ENCODE assay signal across 8 cellular contexts in genomic region chr3:136751259-136752045, GRCh38. TPM values are rescaled to one million over a fixed set of nuclear protein-coding genes. Genes with fewer than 3 reads are reported as not detected.
DNase-seq lines count a peak whose midpoint lies in the region; ATAC-seq, FAIRE-seq and TF ChIP-seq lines count a peak whose summit lies in the region.

No MANE protein-coding gene starts in this region.

- ATAC-seq in T-cell (replicated peaks in 1 of 4) (peak; percentile 8 to 42 (median 29)), heart right ventricle (peak in 6 of 8 donors; percentile 4 to 44 (median 30)), upper lobe of left lung (ENCODE audit: low FRiP score in 2 of 2) (peak in 1 of 2 donors; percentile 63)

- H3K27ac ChIP-seq in adipose tissue (ENCODE audit: low read depth, low read length): peak overlapping the region; percentile 89
- peak overlapping the region; percentile 96 to 99 (median 98) for H3K27ac ChIP-seq in heart right ventricle
- H3K27ac ChIP-seq in upper lobe of left lung: peak overlapping the region; percentile 97 to 100 (median 99)

- no peaks in the 10 kb centered on the region for H3K27me3 Mint-ChIP-seq in T-cell

- 0 to 1% (median 0%) methylated on average over 29 to 77 of the region's 77 CpGs for WGBS in adipose tissue, 3 donors
- 0 to 1% methylated on average over 55 to 77 of the region's 77 CpGs for WGBS in heart right ventricle, 2 donors
- 0% methylated on average over 5 to 20 of the region's 77 CpGs for WGBS in upper lobe of left lung, 2 donors

- H3K27ac Mint-ChIP-seq in T-cell: peak overlapping the region; percentile 80 to 83

- H3K4me1 Mint-ChIP-seq in T-cell: peaks cover 49 to 55% (median 53%) of the 10 kb centered on the region in 3 donors

- H3K4me3 ChIP-seq in heart right ventricle: peak overlapping the region; percentile 54 to 94 (median 71)
- H3K4me3 ChIP-seq in upper lobe of left lung: peak overlapping the region; percentile 44 to 87 (median 80)

- H3K9me3 ChIP-seq in heart right ventricle (no peaks in the 10 kb centered on the region), upper lobe of left lung (no peaks in the 10 kb centered on the region)

- no peak for TF ChIP-seq CTCF in heart right ventricle (IDR thresholded peaks at IDR 0.05)
- TF ChIP-seq CTCF in upper lobe of left lung (IDR thresholded peaks at IDR 0.05): no peak

- H3K4me1 ChIP-seq in heart right ventricle (peaks cover 4 to 46% (median 32%) of the 10 kb centered on the region in 9 donors), upper lobe of left lung (peaks cover 15 to 50% (median 34%) of the 10 kb centered on the region in 4 donors)

- CTCF ChIA-PET in T-cell (lab: Charles Lee): interaction anchor here (0.6 to 3.0 kb wide), 25 partner anchors 16 to 677 kb away, joined by 3 to 89 read pairs (median 7); partner anchors contain the start of genes NCK1 (in 2 of the 2) and MSL2 (in 1 of the 2)

- no peaks in the 10 kb centered on the region for H3K36me3 Mint-ChIP-seq in T-cell

- DNase-seq in D341Med (ENCODE audit: low spot score): peak; percentile 87
- DNase-seq in H54 (ENCODE audit: insufficient read length, low spot score): peak; percentile 35
- peak; percentile 59 for DNase-seq in NCI-H1092 (lab: John Stamatoyannopoulos, UW)
- peak; percentile 19 to 69 (median 52) for DNase-seq in T-cell
- DNase-seq in heart right ventricle: peak; percentile 61 to 81
- DNase-seq in posterior vena cava (ENCODE audit: low spot score): peak; percentile 92
- peak; percentile 71 to 96 for DNase-seq in upper lobe of left lung

- H3K9me3 Mint-ChIP-seq in T-cell: no peaks in the 10 kb centered on the region

- intact Hi-C loops in heart right ventricle (cut with DNase I) (loop anchor here in 9 of 10 donors (1.0 to 10.0 kb wide), 26 partner anchors 66 to 837 kb away; partner anchors contain the start of genes NCK1 (in 4 of the 9), MSL2 (in 3 of the 9), PCCB (in 2 of the 9) and SLC35G2 (in 2 of the 9)), posterior vena cava (cut with DNase I) (loop anchor here (5.0 to 10.0 kb wide), 3 partner anchors 263 to 677 kb away; partner anchors contain the start of gene MSL2 (in 1 of the 2))

- TF ChIP-seq EP300 in upper lobe of left lung (IDR thresholded peaks at IDR 0.05): no peak

- H3K4me3 Mint-ChIP-seq in T-cell: peak overlapping the region; percentile 90 to 93 (median 92)

- H3K36me3 ChIP-seq in heart right ventricle (no peaks in the 10 kb centered on the region), upper lobe of left lung (no peaks in the 10 kb centered on the region)

- FAIRE-seq in H54 (lab: Jason Lieb, UNC): no peak

- POLR2A ChIA-PET in T-cell (lab: Charles Lee): interaction anchor here (0.6 to 1.9 kb wide), 7 partner anchors 21 to 610 kb away, joined by 3 to 34 read pairs (median 3); partner anchors contain the start of gene NCK1 (in 2 of the 2)

- H3K27me3 ChIP-seq in heart right ventricle (no peaks in the 10 kb centered on the region), upper lobe of left lung (no peaks in the 10 kb centered on the region)

- TF ChIP-seq POLR2A in H54 (IDR thresholded peaks at IDR 0.05; ENCODE audit: low read depth, low read length): peak; percentile 40; the same call in 1 of the 2 replicates
- no peak for TF ChIP-seq POLR2A in upper lobe of left lung (IDR thresholded peaks at IDR 0.05)

RNA-seq across cellular contexts. Expression of gene STAG1, which starts 0.7 kb away (rescaled TPM):
- 10 to 100 TPM; 38.9 to 52.5 (median 42.7) TPM for total RNA-seq in T-cell
- polyA plus RNA-seq in adipose tissue: 10 to 100 TPM in 2 of 3 donors, 1 to 10 TPM in 1; 7.7 to 16.0 (median 11.9) TPM
- total RNA-seq in heart right ventricle: 10 to 100 TPM; 16.4 to 27.6 (median 19.8) TPM
- 1 to 10 TPM; 8.0 to 9.0 TPM for polyA plus RNA-seq in heart right ventricle
- 10 to 100 TPM; 45.7 to 55.8 TPM for total RNA-seq in posterior vena cava
- 10 to 100 TPM; 19.1 to 65.0 (median 34.2) TPM for total RNA-seq in upper lobe of left lung

Comparison
In these comparisons a context has a peak if more than half of its experiments do, and no peak if none do; other contexts are left out.
1. DNase-seq: peak in every context shown above with its lines; median percentile 92 in posterior vena cava; 87 in D341Med; 84 in upper lobe of left lung; 71 in heart right ventricle; 59 in NCI-H1092; 52 in T-cell; 35 in H54.